1 cellular context compared by ENCODE assay signal in the genomic region with DNA sequence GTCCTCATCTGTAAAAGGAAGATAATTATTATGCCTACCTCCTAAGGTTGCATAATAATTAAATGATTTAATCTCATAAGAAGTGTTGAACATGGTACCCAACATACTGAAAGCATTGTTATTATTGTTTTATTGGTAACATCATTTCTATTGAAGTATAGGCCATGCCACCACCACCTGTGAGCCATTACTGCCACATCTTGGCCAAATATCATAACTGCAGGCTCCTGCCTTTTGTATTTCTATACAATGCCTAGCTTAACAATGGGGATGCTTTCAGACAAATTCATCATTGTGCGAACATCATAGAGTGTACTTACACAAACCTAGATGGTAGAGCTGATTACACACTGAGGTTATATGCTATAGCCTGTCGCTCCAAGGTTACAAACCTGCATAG.
TF ChIP-seq lines count a peak whose summit lies in the region.

No MANE protein-coding gene starts in this region.

TF ChIP-seq in GM23338, 12 proteins besides CTCF, POLR2A, EP300 and RAD21 (continued from another document):
- TF ChIP-seq, protein P1, sequence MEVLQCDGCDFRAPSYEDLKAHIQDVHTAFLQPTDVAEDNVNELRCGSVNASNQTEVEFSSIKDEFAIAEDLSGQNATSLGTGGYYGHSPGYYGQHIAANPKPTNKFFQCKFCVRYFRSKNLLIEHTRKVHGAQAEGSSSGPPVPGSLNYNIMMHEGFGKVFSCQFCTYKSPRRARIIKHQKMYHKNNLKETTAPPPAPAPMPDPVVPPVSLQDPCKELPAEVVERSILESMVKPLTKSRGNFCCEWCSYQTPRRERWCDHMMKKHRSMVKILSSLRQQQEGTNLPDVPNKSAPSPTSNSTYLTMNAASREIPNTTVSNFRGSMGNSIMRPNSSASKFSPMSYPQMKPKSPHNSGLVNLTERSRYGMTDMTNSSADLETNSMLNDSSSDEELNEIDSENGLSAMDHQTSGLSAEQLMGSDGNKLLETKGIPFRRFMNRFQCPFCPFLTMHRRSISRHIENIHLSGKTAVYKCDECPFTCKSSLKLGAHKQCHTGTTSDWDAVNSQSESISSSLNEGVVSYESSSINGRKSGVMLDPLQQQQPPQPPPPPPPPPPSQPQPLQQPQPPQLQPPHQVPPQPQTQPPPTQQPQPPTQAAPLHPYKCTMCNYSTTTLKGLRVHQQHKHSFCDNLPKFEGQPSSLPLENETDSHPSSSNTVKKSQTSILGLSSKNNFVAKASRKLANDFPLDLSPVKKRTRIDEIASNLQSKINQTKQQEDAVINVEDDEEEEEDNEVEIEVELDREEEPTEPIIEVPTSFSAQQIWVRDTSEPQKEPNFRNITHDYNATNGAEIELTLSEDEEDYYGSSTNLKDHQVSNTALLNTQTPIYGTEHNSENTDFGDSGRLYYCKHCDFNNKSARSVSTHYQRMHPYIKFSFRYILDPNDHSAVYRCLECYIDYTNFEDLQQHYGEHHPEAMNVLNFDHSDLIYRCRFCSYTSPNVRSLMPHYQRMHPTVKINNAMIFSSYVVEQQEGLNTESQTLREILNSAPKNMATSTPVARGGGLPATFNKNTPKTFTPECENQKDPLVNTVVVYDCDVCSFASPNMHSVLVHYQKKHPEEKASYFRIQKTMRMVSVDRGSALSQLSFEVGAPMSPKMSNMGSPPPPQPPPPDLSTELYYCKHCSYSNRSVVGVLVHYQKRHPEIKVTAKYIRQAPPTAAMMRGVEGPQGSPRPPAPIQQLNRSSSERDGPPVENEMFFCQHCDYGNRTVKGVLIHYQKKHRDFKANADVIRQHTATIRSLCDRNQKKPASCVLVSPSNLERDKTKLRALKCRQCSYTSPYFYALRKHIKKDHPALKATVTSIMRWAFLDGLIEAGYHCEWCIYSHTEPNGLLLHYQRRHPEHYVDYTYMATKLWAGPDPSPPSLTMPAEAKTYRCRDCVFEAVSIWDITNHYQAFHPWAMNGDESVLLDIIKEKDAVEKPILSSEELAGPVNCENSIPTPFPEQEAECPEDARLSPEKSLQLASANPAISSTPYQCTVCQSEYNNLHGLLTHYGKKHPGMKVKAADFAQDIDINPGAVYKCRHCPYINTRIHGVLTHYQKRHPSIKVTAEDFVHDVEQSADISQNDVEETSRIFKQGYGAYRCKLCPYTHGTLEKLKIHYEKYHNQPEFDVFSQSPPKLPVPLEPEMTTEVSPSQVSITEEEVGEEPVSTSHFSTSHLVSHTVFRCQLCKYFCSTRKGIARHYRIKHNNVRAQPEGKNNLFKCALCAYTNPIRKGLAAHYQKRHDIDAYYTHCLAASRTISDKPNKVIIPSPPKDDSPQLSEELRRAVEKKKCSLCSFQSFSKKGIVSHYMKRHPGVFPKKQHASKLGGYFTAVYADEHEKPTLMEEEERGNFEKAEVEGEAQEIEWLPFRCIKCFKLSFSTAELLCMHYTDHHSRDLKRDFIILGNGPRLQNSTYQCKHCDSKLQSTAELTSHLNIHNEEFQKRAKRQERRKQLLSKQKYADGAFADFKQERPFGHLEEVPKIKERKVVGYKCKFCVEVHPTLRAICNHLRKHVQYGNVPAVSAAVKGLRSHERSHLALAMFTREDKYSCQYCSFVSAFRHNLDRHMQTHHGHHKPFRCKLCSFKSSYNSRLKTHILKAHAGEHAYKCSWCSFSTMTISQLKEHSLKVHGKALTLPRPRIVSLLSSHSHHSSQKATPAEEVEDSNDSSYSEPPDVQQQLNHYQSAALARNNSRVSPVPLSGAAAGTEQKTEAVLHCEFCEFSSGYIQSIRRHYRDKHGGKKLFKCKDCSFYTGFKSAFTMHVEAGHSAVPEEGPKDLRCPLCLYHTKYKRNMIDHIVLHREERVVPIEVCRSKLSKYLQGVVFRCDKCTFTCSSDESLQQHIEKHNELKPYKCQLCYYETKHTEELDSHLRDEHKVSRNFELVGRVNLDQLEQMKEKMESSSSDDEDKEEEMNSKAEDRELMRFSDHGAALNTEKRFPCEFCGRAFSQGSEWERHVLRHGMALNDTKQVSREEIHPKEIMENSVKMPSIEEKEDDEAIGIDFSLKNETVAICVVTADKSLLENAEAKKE (CRISPR knock-in tag; IDR thresholded peaks at IDR 0.05): no peak
- TF ChIP-seq STAT1 (IDR thresholded peaks at IDR 0.05; ENCODE audit: unreplicated experiment) (no peak), ZNF114 (CRISPR knock-in tag; IDR thresholded peaks at IDR 0.05) (no peak), NANOG (IDR thresholded peaks at IDR 0.05; ENCODE audit: borderline replicate concordance) (no peak), ZNF331 (CRISPR knock-in tag; IDR thresholded peaks at IDR 0.05; ENCODE audit: low read depth) (no peak)
- TF ChIP-seq, protein P2, sequence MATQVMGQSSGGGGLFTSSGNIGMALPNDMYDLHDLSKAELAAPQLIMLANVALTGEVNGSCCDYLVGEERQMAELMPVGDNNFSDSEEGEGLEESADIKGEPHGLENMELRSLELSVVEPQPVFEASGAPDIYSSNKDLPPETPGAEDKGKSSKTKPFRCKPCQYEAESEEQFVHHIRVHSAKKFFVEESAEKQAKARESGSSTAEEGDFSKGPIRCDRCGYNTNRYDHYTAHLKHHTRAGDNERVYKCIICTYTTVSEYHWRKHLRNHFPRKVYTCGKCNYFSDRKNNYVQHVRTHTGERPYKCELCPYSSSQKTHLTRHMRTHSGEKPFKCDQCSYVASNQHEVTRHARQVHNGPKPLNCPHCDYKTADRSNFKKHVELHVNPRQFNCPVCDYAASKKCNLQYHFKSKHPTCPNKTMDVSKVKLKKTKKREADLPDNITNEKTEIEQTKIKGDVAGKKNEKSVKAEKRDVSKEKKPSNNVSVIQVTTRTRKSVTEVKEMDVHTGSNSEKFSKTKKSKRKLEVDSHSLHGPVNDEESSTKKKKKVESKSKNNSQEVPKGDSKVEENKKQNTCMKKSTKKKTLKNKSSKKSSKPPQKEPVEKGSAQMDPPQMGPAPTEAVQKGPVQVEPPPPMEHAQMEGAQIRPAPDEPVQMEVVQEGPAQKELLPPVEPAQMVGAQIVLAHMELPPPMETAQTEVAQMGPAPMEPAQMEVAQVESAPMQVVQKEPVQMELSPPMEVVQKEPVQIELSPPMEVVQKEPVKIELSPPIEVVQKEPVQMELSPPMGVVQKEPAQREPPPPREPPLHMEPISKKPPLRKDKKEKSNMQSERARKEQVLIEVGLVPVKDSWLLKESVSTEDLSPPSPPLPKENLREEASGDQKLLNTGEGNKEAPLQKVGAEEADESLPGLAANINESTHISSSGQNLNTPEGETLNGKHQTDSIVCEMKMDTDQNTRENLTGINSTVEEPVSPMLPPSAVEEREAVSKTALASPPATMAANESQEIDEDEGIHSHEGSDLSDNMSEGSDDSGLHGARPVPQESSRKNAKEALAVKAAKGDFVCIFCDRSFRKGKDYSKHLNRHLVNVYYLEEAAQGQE (IDR thresholded peaks at IDR 0.05; ENCODE audit: unreplicated experiment): no peak
- TF ChIP-seq, protein P3, sequence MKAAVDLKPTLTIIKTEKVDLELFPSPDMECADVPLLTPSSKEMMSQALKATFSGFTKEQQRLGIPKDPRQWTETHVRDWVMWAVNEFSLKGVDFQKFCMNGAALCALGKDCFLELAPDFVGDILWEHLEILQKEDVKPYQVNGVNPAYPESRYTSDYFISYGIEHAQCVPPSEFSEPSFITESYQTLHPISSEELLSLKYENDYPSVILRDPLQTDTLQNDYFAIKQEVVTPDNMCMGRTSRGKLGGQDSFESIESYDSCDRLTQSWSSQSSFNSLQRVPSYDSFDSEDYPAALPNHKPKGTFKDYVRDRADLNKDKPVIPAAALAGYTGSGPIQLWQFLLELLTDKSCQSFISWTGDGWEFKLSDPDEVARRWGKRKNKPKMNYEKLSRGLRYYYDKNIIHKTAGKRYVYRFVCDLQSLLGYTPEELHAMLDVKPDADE (IDR thresholded peaks at IDR 0.05): no peak
